14 cellular contexts compared by ENCODE assay signal in genomic region chr12:40117818-40118217, GRCh38. TPM values are rescaled to one million over a fixed set of nuclear protein-coding genes. Genes with fewer than 3 reads are reported as not detected.
DNase-seq lines count a peak whose midpoint lies in the region; ATAC-seq and TF ChIP-seq lines count a peak whose summit lies in the region.
"Had no signal": no experiment of that assay in that cellular context is flagged by ENCODE, and none has a peak within 500 bp of the region (broad histone marks: within the 10 kb centered on the region; RNA-seq: fewer than 3 reads in every experiment).

No MANE protein-coding gene starts in this region.

- peaks cover 35% of the 10 kb centered on the region for H3K9me3 ChIP-seq in OCI-LY3 (ENCODE audit: insufficient read depth, low read length)
- H3K9me3 ChIP-seq: Caco-2, esophagus squamous epithelium had no signal

- H3K36me3 Mint-ChIP-seq in type B pancreatic cell, result no peaks in the 10 kb centered on the region
- H3K36me3 Mint-ChIP-seq: neural progenitor cell had no signal

- ATAC-seq in GM18861 (IDR thresholded peaks at IDR 0.05; ENCODE audit: unreplicated experiment) (peak; percentile 91), GM21360 (IDR thresholded peaks at IDR 0.05; ENCODE audit: unreplicated experiment) (peak; percentile 97), HG03025 (IDR thresholded peaks at IDR 0.05; ENCODE audit: low FRiP score, unreplicated experiment) (peak; percentile 88)

- no peaks in the 10 kb centered on the region for H4K20me1 ChIP-seq in OCI-LY3 (ENCODE audit: insufficient read depth, low read length)

- H3K27me3 ChIP-seq in OCI-LY3 (ENCODE audit: low read depth, low read length), result peaks cover 12% of the 10 kb centered on the region; the same call in 1 of the 2 replicates
- H3K27me3 ChIP-seq: esophagus squamous epithelium, neural progenitor cell had no signal

- H2AFZ ChIP-seq in OCI-LY3 (ENCODE audit: low read depth, low read length), result no peak overlapping the region
- H2AFZ ChIP-seq: neural progenitor cell had no signal

- H3K4me3 ChIP-seq in OCI-LY3 (ENCODE audit: low read length), result peak overlapping the region; percentile 43; the same call in 1 of the 2 replicates
- H3K4me3 ChIP-seq: esophagus squamous epithelium, neural progenitor cell had no signal

- no peaks in the 10 kb centered on the region for H3K27me3 Mint-ChIP-seq in type B pancreatic cell

- peak overlapping the region; percentile 74 for H3K27ac ChIP-seq in OCI-LY3 (ENCODE audit: low read length)
- H3K27ac ChIP-seq: esophagus squamous epithelium, KMS-11, neural progenitor cell had no signal

- no peaks in the 10 kb centered on the region for H3K4me1 Mint-ChIP-seq in type B pancreatic cell (ENCODE audit: unreplicated experiment)
- H3K4me1 Mint-ChIP-seq: neural progenitor cell had no signal

- peaks cover 21% of the 10 kb centered on the region for H3K36me3 ChIP-seq in OCI-LY3 (replicated peaks; ENCODE audit: low read depth, low read length)
- H3K36me3 ChIP-seq: esophagus squamous epithelium, neural progenitor cell had no signal

- peak overlapping the region; percentile 10; the same call in 1 of the 2 replicates for H3K9ac ChIP-seq in OCI-LY3 (ENCODE audit: low read length)
- H3K9ac ChIP-seq: KMS-11, neural progenitor cell had no signal

- DNase-seq in type B pancreatic cell (ENCODE audit: extremely low spot score, unreplicated experiment) (no peak), DMS79 treated with DMSO at 0.1 percent for 48 hours (lab: John Stamatoyannopoulos, UW) (no peak), NCI-H1436 treated with DMSO at 0.1 percent for 48 hours (lab: John Stamatoyannopoulos, UW) (no peak)
- DNase-seq: Caco-2; esophagus squamous epithelium; NCI-H774; stimulated activated CD4-positive, alpha-beta T cell treated with anti-CD3 and anti-CD28 coated beads, Interleukin-15, amount 100 ng/mL, for 24 hours had no signal

- no peak overlapping the region for H3K4me3 Mint-ChIP-seq in type B pancreatic cell
- H3K4me3 Mint-ChIP-seq: neural progenitor cell; T-helper 1 cell treated with Interleukin-12 subunit alpha and Interleukin-12 subunit beta and Interleukin-4 antibody, amounts not matched to agents 30 μg/mL and 1 μg/mL, for 36 hours had no signal

- H3K4me1 ChIP-seq in OCI-LY3 (ENCODE audit: low read length), result peaks cover 18% of the 10 kb centered on the region
- H3K4me1 ChIP-seq: Caco-2, esophagus squamous epithelium, neural progenitor cell had no signal

- peak overlapping the region; percentile 57 for H3K4me2 ChIP-seq in OCI-LY3 (ENCODE audit: low read length)
- H3K4me2 ChIP-seq: KMS-11, neural progenitor cell had no signal

- no peaks in the 10 kb centered on the region for H3K9me3 Mint-ChIP-seq in type B pancreatic cell
- H3K9me3 Mint-ChIP-seq: neural progenitor cell had no signal

- TF ChIP-seq CTCF in OCI-LY3 (IDR thresholded peaks at IDR 0.05; ENCODE audit: low read depth, low read length) (no peak), type B pancreatic cell (conservative IDR thresholded peaks at IDR 0.05) (no peak)

- no peak overlapping the region for H3K27ac Mint-ChIP-seq in type B pancreatic cell
- H3K27ac Mint-ChIP-seq: neural progenitor cell; T-helper 1 cell treated with Interleukin-12 subunit alpha and Interleukin-12 subunit beta and Interleukin-4 antibody, amounts not matched to agents 30 μg/mL and 1 μg/mL, for 36 hours had no signal

- no peaks in the 10 kb centered on the region for H3K79me2 ChIP-seq in OCI-LY3 (ENCODE audit: low read length)

RNA-seq across cellular contexts. Expression of gene SLC2A13, which starts 11.9 kb away (rescaled TPM):
- total RNA-seq in type B pancreatic cell (ENCODE audit: low replicate concordance), result 7.1 and 9.4 TPM in 2 replicates
